8 cellular contexts compared by ENCODE assay signal in the genomic region with DNA sequence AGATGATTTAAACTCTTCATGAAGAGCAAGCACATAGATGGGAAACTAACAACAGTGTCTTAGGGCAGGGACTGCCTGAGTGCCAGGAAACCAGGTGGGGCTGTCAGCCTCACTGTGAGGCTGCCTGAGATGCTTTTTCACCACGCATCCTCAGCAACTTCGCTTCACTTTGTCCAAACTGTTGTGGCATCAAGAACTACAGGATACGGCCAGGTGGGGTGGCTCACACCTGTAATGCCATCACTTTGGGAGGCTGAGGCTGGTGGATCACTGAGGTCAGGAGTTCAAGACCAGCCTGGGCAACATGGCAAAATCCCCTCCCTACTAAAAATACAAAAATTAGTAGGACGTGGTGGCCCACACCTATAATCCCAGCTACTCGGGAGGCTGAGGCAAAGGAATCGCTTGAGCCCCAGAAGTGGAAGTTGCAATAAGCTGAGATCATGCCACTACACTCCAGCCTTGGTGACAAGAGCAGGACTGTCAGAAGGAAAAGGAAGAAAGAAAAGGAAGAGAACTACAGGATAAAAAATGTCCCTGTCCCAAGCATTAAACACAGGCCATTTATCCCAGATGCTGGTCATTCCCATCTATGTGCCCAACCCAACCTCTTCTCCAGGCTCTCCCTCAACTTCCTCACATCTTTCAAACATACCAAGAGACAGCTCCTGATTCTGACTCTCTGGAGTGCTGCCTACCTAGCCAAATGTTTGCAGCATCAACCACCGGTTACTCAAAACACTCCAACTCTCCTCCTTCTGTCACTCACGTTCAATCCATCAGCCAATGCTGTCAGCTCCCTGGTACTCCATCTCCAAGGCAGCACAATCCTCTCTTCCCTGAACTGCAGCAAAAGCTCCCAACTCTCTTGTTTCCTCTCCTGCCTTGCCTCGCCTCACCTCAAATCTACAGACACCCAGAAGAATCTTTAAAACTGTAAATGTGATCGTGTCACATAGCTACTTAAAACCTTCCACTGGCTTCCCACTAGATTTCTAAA. TPM values are rescaled to one million over a fixed set of nuclear protein-coding genes. Genes with fewer than 3 reads are reported as not detected.
DNase-seq lines count a peak whose midpoint lies in the region; TF ChIP-seq lines count a peak whose summit lies in the region.

No MANE protein-coding gene starts in this region.

- H3K27me3 ChIP-seq in CD4-positive, alpha-beta memory T cell (ENCODE audit: insufficient read depth, low read length): no peaks in the 10 kb centered on the region
- no peaks in the 10 kb centered on the region for H3K27me3 ChIP-seq in MG63

- H3K36me3 ChIP-seq in CD4-positive, alpha-beta memory T cell (ENCODE audit: insufficient read depth, low read length): peaks cover 37% of the 10 kb centered on the region
- peaks cover 71% of the 10 kb centered on the region for H3K36me3 ChIP-seq in MG63

- intact Hi-C loops in CD4-positive, alpha-beta memory T cell (cut with micrococcal nuclease): loop anchor here (2.0 kb wide), 4 partner anchors 45 to 115 kb away; a partner anchor contains a TSS

- H3K27ac Mint-ChIP-seq in CD4-positive, alpha-beta memory T cell: peak overlapping the region; percentile 22 to 95 (median 90)
- no peak overlapping the region for H3K27ac Mint-ChIP-seq in nephron progenitor cell

- DNase-seq in CD4-positive, alpha-beta memory T cell: no peak
- no peak for DNase-seq in MG63
- DNase-seq in coronary artery (ENCODE audit: low spot score): no peak
- DNase-seq in nephron progenitor cell: no peak
- no peak for DNase-seq in GDM1 (lab: John Stamatoyannopoulos, UW)
- no peak for DNase-seq in HuH-7 (ENCODE audit: low spot score)
- DNase-seq in ureter (ENCODE audit: low spot score): no peak
- DNase-seq in DMS114 treated with DMSO at 0.1 percent for 48 hours (lab: John Stamatoyannopoulos, UW; ENCODE audit: unreplicated experiment): no peak

- H3K4me3 Mint-ChIP-seq in CD4-positive, alpha-beta memory T cell: peak overlapping the region; percentile 79 to 96 (median 90)
- peak overlapping the region; percentile 88 for H3K4me3 Mint-ChIP-seq in nephron progenitor cell

- POLR2A ChIA-PET in CD4-positive, alpha-beta memory T cell (lab: Charles Lee; ENCODE audit: partially characterized antibody): interaction anchor here (0.9 to 3.5 kb wide), 7 partner anchors 10 to 148 kb away, joined by 3 to 36 read pairs (median 3); a partner anchor contains a TSS

- peaks cover 19 to 46% (median 31%) of the 10 kb centered on the region in 4 donors for H3K4me1 Mint-ChIP-seq in CD4-positive, alpha-beta memory T cell
- peaks cover 45% of the 10 kb centered on the region for H3K4me1 Mint-ChIP-seq in nephron progenitor cell

- peak overlapping the region; percentile 83 for H3K27ac ChIP-seq in CD4-positive, alpha-beta memory T cell (ENCODE audit: low read depth, low read length)
- H3K27ac ChIP-seq in coronary artery: peak overlapping the region in 1 of 2 donors; percentile 96

- TF ChIP-seq CTCF in coronary artery (IDR thresholded peaks at IDR 0.05) (no peak), nephron progenitor cell (IDR thresholded peaks at IDR 0.05) (no peak)

- no peaks in the 10 kb centered on the region for H3K9me3 ChIP-seq in CD4-positive, alpha-beta memory T cell (ENCODE audit: control insufficient read depth in 1 of 2, low read length in 2 of 2)
- H3K9me3 ChIP-seq in MG63: no peaks in the 10 kb centered on the region

- H3K4me3 ChIP-seq in CD4-positive, alpha-beta memory T cell (ENCODE audit: low read length in 2 of 2): peak overlapping the region; percentile 45 to 94
- peak overlapping the region; percentile 96 for H3K4me3 ChIP-seq in MG63
- H3K4me3 ChIP-seq in coronary artery: peak overlapping the region; percentile 89

- H3K27me3 Mint-ChIP-seq in CD4-positive, alpha-beta memory T cell: no peaks in the 10 kb centered on the region
- H3K27me3 Mint-ChIP-seq in nephron progenitor cell (ENCODE audit: low read depth, poor library complexity): no peaks in the 10 kb centered on the region

- peaks cover 32% of the 10 kb centered on the region for H3K4me1 ChIP-seq in CD4-positive, alpha-beta memory T cell (ENCODE audit: insufficient read depth, low read length)

- CTCF ChIA-PET in CD4-positive, alpha-beta memory T cell (lab: Charles Lee; ENCODE audit: partially characterized antibody): interaction anchor here (0.6 to 3.9 kb wide), 4 partner anchors 11 to 1996 kb away, joined by 3 to 16 read pairs (median 4); a partner anchor contains a TSS

- peaks cover 15 to 47% of the 10 kb centered on the region in 2 donors for H3K36me3 Mint-ChIP-seq in CD4-positive, alpha-beta memory T cell
- H3K36me3 Mint-ChIP-seq in nephron progenitor cell (ENCODE audit: low read depth): peaks cover 28% of the 10 kb centered on the region

- peaks cover 0 to 2% (median 0%) of the 10 kb centered on the region in 8 donors for H3K9me3 Mint-ChIP-seq in CD4-positive, alpha-beta memory T cell
- no peaks in the 10 kb centered on the region for H3K9me3 Mint-ChIP-seq in nephron progenitor cell

RNA-seq across cellular contexts. Expression of a gene that starts 1.6 kb away (rescaled TPM):
- 10 to 100 TPM; 54.2 to 56.0 TPM for total RNA-seq in CD4-positive, alpha-beta memory T cell
- polyA plus RNA-seq in CD4-positive, alpha-beta memory T cell: 100 to 1,000 TPM in 1 of 2 donors, 10 to 100 TPM in 1; 85.8 to 105 TPM
- total RNA-seq in MG63 (2014; rRNA removed; shearing (Covaris generic); ENCODE audit: low replicate concordance): 215 and 235 TPM in 2 replicates
- total RNA-seq in ureter: 84.8 TPM

RNA-seq across cellular contexts. Expression of a gene that starts 24.5 kb away (rescaled TPM):
- under 1 TPM in 1 of 2 experiments, not detected in 1; 0.09 TPM for total RNA-seq in CD4-positive, alpha-beta memory T cell
- under 1 TPM in 1 of 2 donors, not detected in 1; 0.07 TPM for polyA plus RNA-seq in CD4-positive, alpha-beta memory T cell
- 0.10 TPM in 1 of 2 replicates, not detected in the other for total RNA-seq in MG63 (2014; rRNA removed; shearing (Covaris generic); ENCODE audit: low replicate concordance)
- 19.3 TPM for total RNA-seq in ureter

RNA-seq across cellular contexts. Expression of a gene that starts 44.0 kb away (rescaled TPM):
- total RNA-seq in CD4-positive, alpha-beta memory T cell: 10 to 100 TPM; 41.1 to 44.8 TPM
- polyA plus RNA-seq in CD4-positive, alpha-beta memory T cell: 10 to 100 TPM; 14.5 to 15.3 TPM
- 22.0 and 23.6 TPM in 2 replicates for total RNA-seq in MG63 (2014; rRNA removed; shearing (Covaris generic); ENCODE audit: low replicate concordance)
- total RNA-seq in ureter: 60.7 TPM

Comparison
In these comparisons a context has a peak if more than half of its experiments do, and no peak if none do; other contexts are left out.
1. RNA of a gene that starts 24.5 kb away (total RNA-seq): 19.3 TPM in ureter (single experiment); 0.10 TPM in MG63 and 0.09 TPM in CD4-positive, alpha-beta memory T cell; every median in the first group is over 10 times any median in the second.
2. Peak in every context shown above with its lines, with median percentiles within 50 percentile points of each other: H3K4me3 ChIP-seq.